In genomic region chr4:39044947-39045734, GRCh38 we compare ENCODE assay signal across 8 cellular contexts. TPM values are rescaled to one million over a fixed set of nuclear protein-coding genes. Genes with fewer than 3 reads are reported as not detected.
DNase-seq lines count a peak whose midpoint lies in the region; ATAC-seq and TF ChIP-seq lines count a peak whose summit lies in the region.

No MANE protein-coding gene starts in this region.

- H3K4me1 Mint-ChIP-seq in Caco-2 (ENCODE audit: low read depth, unreplicated experiment) (peaks cover 27% of the 10 kb centered on the region), osteocyte (ENCODE audit: unreplicated experiment) (peaks cover 66% of the 10 kb centered on the region)
- peaks cover 51% of the 10 kb centered on the region for H3K4me1 Mint-ChIP-seq in activated naive CD4-positive, alpha-beta T cell treated with anti-CD3 and anti-CD28 coated beads for 36 hours (ENCODE audit: low read depth)

- H3K36me3 ChIP-seq in Caco-2 (ENCODE audit: control insufficient read depth, insufficient read depth, low read length): no peaks in the 10 kb centered on the region
- H3K36me3 ChIP-seq in KOPT-K1 (ENCODE audit: insufficient read depth, low read length): no peaks in the 10 kb centered on the region

- H3K4me3 Mint-ChIP-seq in Caco-2 (ENCODE audit: unreplicated experiment) (peak overlapping the region; percentile 77), osteocyte (ENCODE audit: unreplicated experiment) (peak overlapping the region; percentile 95)
- H3K4me3 Mint-ChIP-seq in activated naive CD4-positive, alpha-beta T cell treated with anti-CD3 and anti-CD28 coated beads for 36 hours: peak overlapping the region; percentile 87

- POLR2A ChIA-PET in Caco-2 (lab: Charles Lee): interaction anchor here (0.6 to 1.1 kb wide), 5 partner anchors 9 to 954 kb away, joined by 4 to 6 read pairs (median 5); no protein-coding TSS in a partner anchor

- H3K27me3 Mint-ChIP-seq in Caco-2 (ENCODE audit: insufficient read depth, unreplicated experiment) (no peaks in the 10 kb centered on the region), osteocyte (ENCODE audit: unreplicated experiment) (no peaks in the 10 kb centered on the region)
- no peaks in the 10 kb centered on the region for H3K27me3 Mint-ChIP-seq in activated naive CD4-positive, alpha-beta T cell treated with anti-CD3 and anti-CD28 coated beads for 36 hours (ENCODE audit: low read depth)

- H3K4me3 ChIP-seq in Caco-2 (ENCODE audit: low read depth, low read length): peak overlapping the region; percentile 42

- ATAC-seq in GM19463 (IDR thresholded peaks at IDR 0.05; ENCODE audit: unreplicated experiment): peak; percentile 19

- CTCF ChIA-PET in Caco-2 (lab: Charles Lee): interaction anchor here (5.3 kb wide), 1 partner anchor 143 kb away, joined by 30 read pairs; no protein-coding TSS in a partner anchor
- CTCF ChIA-PET in activated naive CD4-positive, alpha-beta T cell treated with anti-CD3 and anti-CD28 coated beads for 36 hours (lab: Charles Lee): interaction anchor here (0.7 to 5.2 kb wide), 11 partner anchors 10 to 1168 kb away, joined by 3 to 27 read pairs (median 5); partner anchors contain the start of gene TMEM156

- H3K9me3 Mint-ChIP-seq in Caco-2 (ENCODE audit: unreplicated experiment) (no peaks in the 10 kb centered on the region), osteocyte (ENCODE audit: unreplicated experiment) (no peaks in the 10 kb centered on the region)
- no peaks in the 10 kb centered on the region for H3K9me3 Mint-ChIP-seq in activated naive CD4-positive, alpha-beta T cell treated with anti-CD3 and anti-CD28 coated beads for 36 hours

- H3K9me3 ChIP-seq in Caco-2 (no peaks in the 10 kb centered on the region), KOPT-K1 (ENCODE audit: insufficient read depth, low read length, poor library complexity, severe bottlenecking) (no peaks in the 10 kb centered on the region)

- H3K27ac Mint-ChIP-seq in Caco-2 (ENCODE audit: unreplicated experiment): peak overlapping the region; percentile 85
- peak overlapping the region; percentile 90 for H3K27ac Mint-ChIP-seq in activated naive CD4-positive, alpha-beta T cell treated with anti-CD3 and anti-CD28 coated beads for 36 hours
- H3K27ac Mint-ChIP-seq in osteocyte (ENCODE audit: unreplicated experiment): peak overlapping the region; percentile 99

- no peak for TF ChIP-seq CTCF in Caco-2 (IDR thresholded peaks at IDR 0.05; ENCODE audit: insufficient read depth in 1 of 2, low read depth in 1 of 2, low read length in 1 of 2, severe bottlenecking in 1 of 2, unreplicated experiment in 1 of 2)
- TF ChIP-seq CTCF in osteocyte (IDR thresholded peaks at IDR 0.05): no peak

- peak in 1 of 2 experiments; percentile 58 for DNase-seq in Caco-2
- peak; percentile 57 for DNase-seq in activated naive CD4-positive, alpha-beta T cell treated with anti-CD3 and anti-CD28 coated beads for 36 hours
- peak; percentile 42 for DNase-seq in glomerular visceral epithelial cell (ENCODE audit: extremely low spot score)
- DNase-seq in osteocyte (ENCODE audit: extremely low spot score, unreplicated experiment): no peak
- no peak for DNase-seq in SIG-M5 treated with dmso at 0.1 percent for 504 hours (lab: John Stamatoyannopoulos, UW; ENCODE audit: unreplicated experiment)
- DNase-seq in SIG-M5 (lab: John Stamatoyannopoulos, UW): no peak

- peaks cover 42% of the 10 kb centered on the region for H3K36me3 Mint-ChIP-seq in Caco-2 (ENCODE audit: insufficient read depth, unreplicated experiment)
- peaks cover 10% of the 10 kb centered on the region for H3K36me3 Mint-ChIP-seq in activated naive CD4-positive, alpha-beta T cell treated with anti-CD3 and anti-CD28 coated beads for 36 hours (ENCODE audit: low read depth)
- H3K36me3 Mint-ChIP-seq in osteocyte (ENCODE audit: unreplicated experiment): peaks cover 2% of the 10 kb centered on the region

- intact Hi-C loops in Caco-2 (cut with micrococcal nuclease; ENCODE audit: unreplicated experiment): loop anchor here (1.0 to 10.0 kb wide), 2 partner anchors 90 to 380 kb away; partner anchors contain the start of gene KLF3
- intact Hi-C loops in activated naive CD4-positive, alpha-beta T cell treated with anti-CD3 and anti-CD28 coated beads for 36 hours (cut with micrococcal nuclease): loop anchor here (1.0 to 10.0 kb wide), 9 partner anchors 13 to 308 kb away; partner anchors contain the start of genes TLR1, TMEM156 and WDR19

- no TSS peak for BruUV-seq in Caco-2 (replicated peaks; lab: Mats Ljungman, UMichigan)

- H3K27me3 ChIP-seq in Caco-2 (replicated peaks; ENCODE audit: control insufficient read depth, insufficient read depth, low read length): no peaks in the 10 kb centered on the region

- H3K4me1 ChIP-seq in Caco-2: peaks cover 24% of the 10 kb centered on the region

- H3K27ac ChIP-seq in KOPT-K1 (ENCODE audit: low read depth, low read length, poor library complexity, severe bottlenecking): peak overlapping the region; percentile 49

RNA-seq across cellular contexts. Expression of gene TMEM156, which starts 12.9 kb away (rescaled TPM):
- total RNA-seq in Caco-2 (2022) (not detected in 2 replicates), osteocyte (not detected in 2 replicates)
- total RNA-seq in activated naive CD4-positive, alpha-beta T cell treated with anti-CD3 and anti-CD28 coated beads for 36 hours: 10 to 100 TPM; 10.2 to 11.3 TPM

RNA-seq across cellular contexts. Expression of gene KLHL5, which starts 16.9 kb away (rescaled TPM):
- 74.6 and 96.5 TPM in 2 replicates for total RNA-seq in Caco-2 (2022)
- 10 to 100 TPM; 14.1 to 14.9 TPM for total RNA-seq in activated naive CD4-positive, alpha-beta T cell treated with anti-CD3 and anti-CD28 coated beads for 36 hours
- 128 and 145 TPM in 2 replicates for total RNA-seq in osteocyte

Comparison
In these comparisons a context has a peak if more than half of its experiments do, and no peak if none do; other contexts are left out.
1. DNase-seq: peak in activated naive CD4-positive, alpha-beta T cell treated with anti-CD3 and anti-CD28 coated beads for 36 hours (single experiment) and glomerular visceral epithelial cell (single experiment); none in osteocyte (single experiment), SIG-M5 treated with dmso at 0.1 percent for 504 hours (single experiment) and SIG-M5 (single experiment).
2. Peak in every context shown above with its lines, with median percentiles within 50 percentile points of each other: H3K27ac Mint-ChIP-seq and H3K4me3 Mint-ChIP-seq.